Comparison of ENCODE assay signal across 8 cellular contexts in the genomic region with DNA sequence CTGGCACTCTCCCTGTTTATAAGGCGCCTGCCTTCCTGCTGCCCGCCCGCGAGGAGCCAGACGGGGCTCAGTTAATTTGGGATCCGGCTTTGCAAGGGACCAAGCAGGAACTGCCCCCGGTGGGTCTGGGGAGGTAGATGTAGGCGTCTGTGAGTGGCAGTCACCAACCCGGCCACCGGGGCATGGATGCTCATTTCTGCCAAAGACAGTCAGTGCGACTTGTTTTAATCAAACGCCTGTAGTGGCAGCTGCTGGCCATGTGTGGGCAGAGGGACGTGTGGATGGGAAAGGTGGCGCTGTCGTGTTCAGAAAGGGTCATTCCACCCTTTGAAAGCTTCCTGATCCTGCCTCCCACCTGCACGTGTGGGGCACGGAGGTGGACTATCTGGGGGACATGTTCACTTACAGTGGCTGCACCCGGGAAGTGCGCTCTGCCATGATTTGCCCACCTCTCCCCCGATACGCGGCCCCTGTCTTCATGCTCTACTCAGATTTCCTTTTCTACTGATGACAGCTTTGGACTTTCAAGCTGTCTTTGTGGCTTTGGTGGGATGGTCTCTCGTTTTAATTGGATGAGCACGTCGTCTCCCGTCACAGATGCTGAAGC.
DNase-seq lines count a peak whose midpoint lies in the region; ATAC-seq and TF ChIP-seq lines count a peak whose summit lies in the region.

No MANE protein-coding gene starts in this region.

- 23% methylated on average over 20 of the region's 26 CpGs for WGBS in SK-N-SH (ENCODE audit: low lambda C conversion rate)
- 44 to 47% (median 45%) methylated on average over 25 to 26 of the region's 26 CpGs for WGBS in heart left ventricle, 4 donors

- H3K9me3 ChIP-seq in SK-N-SH (no peaks in the 10 kb centered on the region), heart left ventricle (no peaks in the 10 kb centered on the region)

- peak; percentile 27 for TF ChIP-seq CTCF in GM20000 (IDR thresholded peaks at IDR 0.05; ENCODE audit: extremely low read depth, missing control alignments)
- TF ChIP-seq CTCF in SK-N-SH (IDR thresholded peaks at IDR 0.05): peak; percentile 53
- peak in 11 of 12 donors; percentile 26 to 62 (median 44) for TF ChIP-seq CTCF in heart left ventricle (IDR thresholded peaks at IDR 0.05)

- H3K4me3 ChIP-seq in ACC112 (ENCODE audit: low read depth, low read length): peak overlapping the region; percentile 87
- peak overlapping the region; percentile 52 to 65 for H3K4me3 ChIP-seq in SK-N-SH (ENCODE audit: low read depth in 2 of 2, low read length in 1 of 2)
- peak overlapping the region in 11 of 12 donors; percentile 12 to 47 (median 35) for H3K4me3 ChIP-seq in heart left ventricle
- H3K4me3 ChIP-seq in skin epidermis: peak overlapping the region; percentile 5 to 45 (median 22)

- TF ChIP-seq RAD21 in SK-N-SH (IDR thresholded peaks at IDR 0.05; ENCODE audit: low read length): peak; percentile 44

- no peaks in the 10 kb centered on the region for H4K20me1 ChIP-seq in SK-N-SH (ENCODE audit: insufficient read depth)

- H3K9ac ChIP-seq in SK-N-SH: peak overlapping the region; percentile 43; the same call in 1 of the 2 replicates

- H3K4me2 ChIP-seq in SK-N-SH: peak overlapping the region; percentile 93

- H3K27ac ChIP-seq in ACC112 (ENCODE audit: low read depth, low read length): peak overlapping the region; percentile 82
- H3K27ac ChIP-seq in SK-N-SH (ENCODE audit: low read depth in 2 of 2, low read length in 1 of 2): peak overlapping the region; percentile 88 to 97
- peak overlapping the region in 7 of 12 donors; percentile 1 to 49 (median 27) for H3K27ac ChIP-seq in heart left ventricle
- peak overlapping the region in 11 of 21 experiments; percentile 6 to 70 (median 30) for H3K27ac ChIP-seq in skin epidermis

- TF ChIP-seq POLR2A in heart left ventricle (IDR thresholded peaks at IDR 0.05): no peak

- DNase-seq in GM20000 (ENCODE audit: low spot score) (peak; percentile 56), SK-N-SH (peak; percentile 83), heart left ventricle (peak in 3 of 5 donors; percentile 59 to 69 (median 67))
- DNase-seq in stimulated activated CD4-positive, alpha-beta T cell treated with anti-CD3 and anti-CD28 coated beads, Interleukin-4, amount 100 ng/mL, for 1 hour: no peak
- DNase-seq in activated CD4-positive, CD25-positive, alpha-beta regulatory T cell treated with anti-CD3 and anti-CD28 coated beads, Interleukin-2, amount 50 U/mL, for 72 hours: no peak

- H3K79me2 ChIP-seq in ACC112 (ENCODE audit: control insufficient read depth, insufficient read depth, low read length, unreplicated experiment): peaks cover 57% of the 10 kb centered on the region
- H3K79me2 ChIP-seq in SK-N-SH (ENCODE audit: insufficient read depth): peaks cover 69% of the 10 kb centered on the region; the same call in 1 of the 2 replicates

- H3K4me1 ChIP-seq in ACC112 (ENCODE audit: control insufficient read depth, insufficient read depth, low read length, unreplicated experiment) (peaks cover 54% of the 10 kb centered on the region), SK-N-SH (ENCODE audit: control insufficient read depth in 1 of 2, insufficient read depth in 2 of 2, low read depth in 1 of 2, low read length in 1 of 2) (peaks cover 26 to 73% of the 10 kb centered on the region in 2 experiments), heart left ventricle (peaks cover 0 to 87% (median 63%) of the 10 kb centered on the region in 12 donors)

- POLR2A ChIA-PET in SK-N-SH (lab: Yijun Ruan, JAX): interaction anchor here (0.8 to 1.5 kb wide), 5 partner anchors 10 to 63 kb away, joined by 3 to 5 read pairs (median 4); no protein-coding TSS in a partner anchor

- H3K27me3 ChIP-seq in ACC112 (ENCODE audit: insufficient read depth, low read length) (no peaks in the 10 kb centered on the region), SK-N-SH (ENCODE audit: insufficient read depth) (no peaks in the 10 kb centered on the region), heart left ventricle (peaks cover 0 to 45% (median 0%) of the 10 kb centered on the region in 9 donors)

- intact Hi-C loops in heart left ventricle (cut with DNase I): loop anchor here in 6 of 10 donors (2.0 to 10.0 kb wide), 7 partner anchors 35 to 75 kb away; no protein-coding TSS in a partner anchor

- H2AFZ ChIP-seq in ACC112 (ENCODE audit: low read length, unreplicated experiment) (peak overlapping the region; percentile 30), SK-N-SH (ENCODE audit: low read depth) (peak overlapping the region; percentile 64)

- peaks cover 25% of the 10 kb centered on the region for H3F3A ChIP-seq in SK-N-SH (replicated peaks; ENCODE audit: insufficient read depth)

- CTCF ChIA-PET in SK-N-SH (lab: Yijun Ruan, JAX): interaction anchor here (0.6 to 7.7 kb wide), 45 partner anchors 8 to 437 kb away, joined by 3 to 122 read pairs (median 7); partner anchors contain the start of gene CIBAR2

- TF ChIP-seq EP300 in SK-N-SH (IDR thresholded peaks at IDR 0.05; ENCODE audit: borderline replicate concordance in 1 of 2, low read depth in 1 of 2, low read length in 1 of 2): no peak

- no peaks in the 10 kb centered on the region for H3K9me2 ChIP-seq in SK-N-SH

- no peaks in the 10 kb centered on the region for H3K36me3 ChIP-seq in ACC112 (ENCODE audit: insufficient read depth, low read length)
- H3K36me3 ChIP-seq in SK-N-SH (replicated peaks in 1 of 2; ENCODE audit: control insufficient read depth in 1 of 2, insufficient read depth in 2 of 2, low read length in 1 of 2): no peaks in the 10 kb centered on the region
- no peaks in the 10 kb centered on the region for H3K36me3 ChIP-seq in heart left ventricle

- ATAC-seq in heart left ventricle (peak; percentile 23 to 58 (median 44)), GM21526 (IDR thresholded peaks at IDR 0.05; ENCODE audit: low FRiP score, unreplicated experiment) (no peak)

TF ChIP-seq in SK-N-SH, 30 proteins besides CTCF, POLR2A, EP300 and RAD21:
- TF ChIP-seq TCF12 (IDR thresholded peaks at IDR 0.05): peak; percentile 77
- 0 out of 2 replicates have a peak, but pooled peaks have one; percentile 47 for TF ChIP-seq RCOR1 (IDR thresholded peaks at IDR 0.05; ENCODE audit: low read length)
- TF ChIP-seq, protein P1, sequence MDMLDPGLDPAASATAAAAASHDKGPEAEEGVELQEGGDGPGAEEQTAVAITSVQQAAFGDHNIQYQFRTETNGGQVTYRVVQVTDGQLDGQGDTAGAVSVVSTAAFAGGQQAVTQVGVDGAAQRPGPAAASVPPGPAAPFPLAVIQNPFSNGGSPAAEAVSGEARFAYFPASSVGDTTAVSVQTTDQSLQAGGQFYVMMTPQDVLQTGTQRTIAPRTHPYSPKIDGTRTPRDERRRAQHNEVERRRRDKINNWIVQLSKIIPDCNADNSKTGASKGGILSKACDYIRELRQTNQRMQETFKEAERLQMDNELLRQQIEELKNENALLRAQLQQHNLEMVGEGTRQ (IDR thresholded peaks at IDR 0.05; ENCODE audit: borderline replicate concordance, low read depth, low read length): no peak
- peak; percentile 92 for TF ChIP-seq MXI1 (IDR thresholded peaks at IDR 0.05; ENCODE audit: low read depth, low read length)
- no peak for TF ChIP-seq JUND (IDR thresholded peaks at IDR 0.05)
- peak; percentile 50; the same call in 1 of the 2 replicates for TF ChIP-seq YY1 (IDR thresholded peaks at IDR 0.05; ENCODE audit: low read depth)
- TF ChIP-seq ZBTB33 (IDR thresholded peaks at IDR 0.05; ENCODE audit: borderline replicate concordance, low read depth): no peak
- no peak for TF ChIP-seq FOSL2 (IDR thresholded peaks at IDR 0.05; ENCODE audit: borderline replicate concordance, low read depth)
- TF ChIP-seq SIN3A (IDR thresholded peaks at IDR 0.05; ENCODE audit: borderline replicate concordance, low read depth, low read length): 0 out of 2 replicates have a peak, but pooled peaks have one; percentile 34
- peak; percentile 82 for TF ChIP-seq MAX (IDR thresholded peaks at IDR 0.05; ENCODE audit: low read depth)
- TF ChIP-seq ELF1 (IDR thresholded peaks at IDR 0.05): no peak

Comparison
In these comparisons a context has a peak if more than half of its experiments do, and no peak if none do; other contexts are left out.
1. H3K27ac ChIP-seq: peak in every context shown above with its lines; median percentile 92 in SK-N-SH; 82 in ACC112; 30 in skin epidermis; 27 in heart left ventricle.
2. H3K4me3 ChIP-seq: peak in every context shown above with its lines; median percentile 87 in ACC112; 58 in SK-N-SH; 35 in heart left ventricle; 22 in skin epidermis.
3. DNase-seq: peak in GM20000 (single experiment), SK-N-SH (single experiment) and heart left ventricle (3 of 5); none in stimulated activated CD4-positive, alpha-beta T cell treated with anti-CD3 and anti-CD28 coated beads, Interleukin-4, amount 100 ng/mL, for 1 hour (single experiment) and activated CD4-positive, CD25-positive, alpha-beta regulatory T cell treated with anti-CD3 and anti-CD28 coated beads, Interleukin-2, amount 50 U/mL, for 72 hours (single experiment).
4. Peak in every context shown above with its lines, with median percentiles within 50 percentile points of each other: CTCF ChIP-seq.